In genomic region chr5:170495796-170496195, GRCh38 we compare ENCODE assay signal across 21 cellular contexts. TPM values are rescaled to one million over a fixed set of nuclear protein-coding genes. Genes with fewer than 3 reads are reported as not detected.
"Had no signal": no experiment of that assay in that cellular context is flagged by ENCODE, and none has a peak within 500 bp of the region (broad histone marks: within the 10 kb centered on the region; RNA-seq: fewer than 3 reads in every experiment).

No MANE protein-coding gene starts in this region.

- H3K9me3 ChIP-seq: thyroid gland, upper lobe of right lung had no signal

- DNase-seq: activated CD4-positive, alpha-beta T cell treated with anti-CD3 and anti-CD28 coated beads for 1 hour; activated CD8-positive, alpha-beta memory T cell treated with anti-CD3 and anti-CD28 coated beads for 24 hours; activated CD8-positive, alpha-beta memory T cell treated with anti-CD3 and anti-CD28 coated beads, Interleukin-2, amount 50 U/mL, for 4 hours; activated naive CD4-positive, alpha-beta T cell; activated naive CD8-positive, alpha-beta T cell treated with anti-CD3 and anti-CD28 coated beads, Interleukin-2, amount 10 ng/mL, durations not matched to agents 7 days and 5 days; activated T-cell treated with anti-CD3 and anti-CD28 coated beads, Interleukin-2, amount 50 U/mL, for 4 hours; amniotic stem cell; cerebellar nuclear complex; cortex of kidney; left ventricle myocardium superior; occipital lobe; small intestine; stimulated activated naive CD8-positive, alpha-beta T cell treated with anti-CD3 and anti-CD28 coated beads, Interleukin-15, Interleukin-2, amounts not matched to agents 100 U/mL and 50 U/mL, for 24 hours; T-helper 1 cell; thyroid gland; upper lobe of right lung had no signal

- H3K4me1 ChIP-seq: thyroid gland had no signal

- H3K27me3 ChIP-seq: thyroid gland, upper lobe of right lung had no signal

- H3K4me1 Mint-ChIP-seq: activated naive CD8-positive, alpha-beta T cell treated with anti-CD3 and anti-CD28 coated beads, Interleukin-2, amount 10 ng/mL, durations not matched to agents 7 days and 5 days had no signal

- ATAC-seq: activated T-cell treated with anti-CD3 and anti-CD28 coated beads, Interleukin-2, amount 50 U/mL, for 4 hours; left ventricle myocardium superior; sciatic nerve; stimulated activated naive CD8-positive, alpha-beta T cell treated with anti-CD3 and anti-CD28 coated beads, Interleukin-15, Interleukin-2, amounts not matched to agents 100 U/mL and 50 U/mL, for 24 hours had no signal

- H3K4me3 ChIP-seq: thyroid gland, upper lobe of right lung had no signal

- H3K36me3 Mint-ChIP-seq: activated naive CD8-positive, alpha-beta T cell treated with anti-CD3 and anti-CD28 coated beads, Interleukin-2, amount 10 ng/mL, durations not matched to agents 7 days and 5 days had no signal

- H3K27ac Mint-ChIP-seq: activated naive CD8-positive, alpha-beta T cell treated with anti-CD3 and anti-CD28 coated beads, Interleukin-2, amount 10 ng/mL, durations not matched to agents 7 days and 5 days; activated T-helper 2 cell treated with anti-CD3 and anti-CD28 coated beads, Interferon-gamma antibody, Interleukin-2, Interleukin-4, amounts not matched to agents 10 μg/mL and 5 μg/mL and 100 μg/mL, durations not matched to agents 14 hours and 24 hours and 36 hours had no signal

- H3K36me3 ChIP-seq: thyroid gland, upper lobe of right lung had no signal

- H3K27ac ChIP-seq: thyroid gland, upper lobe of right lung had no signal

- H3K9me3 Mint-ChIP-seq: activated naive CD8-positive, alpha-beta T cell treated with anti-CD3 and anti-CD28 coated beads, Interleukin-2, amount 10 ng/mL, durations not matched to agents 7 days and 5 days; activated T-cell treated with anti-CD3 and anti-CD28 coated beads, Interleukin-2, amount 50 U/mL, for 4 hours; activated T-helper 2 cell treated with anti-CD3 and anti-CD28 coated beads, Interferon-gamma antibody, Interleukin-2, Interleukin-4, amounts not matched to agents 10 μg/mL and 5 μg/mL and 100 μg/mL, durations not matched to agents 14 hours and 24 hours and 36 hours had no signal

- H3K4me3 Mint-ChIP-seq: activated naive CD8-positive, alpha-beta T cell treated with anti-CD3 and anti-CD28 coated beads, Interleukin-2, amount 10 ng/mL, durations not matched to agents 7 days and 5 days; activated T-cell treated with anti-CD3 and anti-CD28 coated beads, Interleukin-2, amount 50 U/mL, for 4 hours had no signal

RNA-seq across cellular contexts. Expression of gene KCNIP1, which starts 8.0 kb away (rescaled TPM):
- total RNA-seq: activated naive CD8-positive, alpha-beta T cell treated with anti-CD3 and anti-CD28 coated beads, Interleukin-2, amount 10 ng/mL, durations not matched to agents 7 days and 5 days; activated T-cell treated with anti-CD3 and anti-CD28 coated beads, Interleukin-2, amount 50 U/mL, for 4 hours; activated T-helper 2 cell treated with anti-CD3 and anti-CD28 coated beads, Interferon-gamma antibody, Interleukin-2, Interleukin-4, amounts not matched to agents 10 μg/mL and 5 μg/mL and 100 μg/mL, durations not matched to agents 14 hours and 24 hours and 36 hours; fibroblast of villous mesenchyme; mononuclear cell; myocyte had no signal
